Comparison of ENCODE assay signal across 1 cellular context in the genomic region with DNA sequence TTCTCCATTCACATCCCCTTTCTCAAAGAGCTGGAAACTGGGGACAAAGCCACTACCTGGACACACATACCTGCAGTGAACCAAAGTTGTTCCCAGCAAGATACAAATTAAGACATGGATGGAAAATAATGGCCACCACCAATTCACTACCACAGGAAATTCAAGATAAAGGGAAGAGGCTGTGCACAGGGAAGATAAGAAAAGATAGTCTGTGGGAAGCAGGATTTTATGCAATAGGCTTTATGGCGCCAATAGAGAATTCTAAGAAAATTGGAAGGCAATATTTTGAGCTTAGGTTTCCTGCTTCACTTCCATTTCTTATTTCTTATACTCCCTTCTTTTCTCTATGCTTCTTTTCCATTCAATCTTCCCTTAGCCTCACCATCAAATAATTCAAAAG.
TF ChIP-seq lines count a peak whose summit lies in the region.

No MANE protein-coding gene starts in this region.

TF ChIP-seq in K562, 482 proteins besides CTCF, POLR2A, EP300 and RAD21 (continued from another document and continues in another):
- TF ChIP-seq, protein P1, sequence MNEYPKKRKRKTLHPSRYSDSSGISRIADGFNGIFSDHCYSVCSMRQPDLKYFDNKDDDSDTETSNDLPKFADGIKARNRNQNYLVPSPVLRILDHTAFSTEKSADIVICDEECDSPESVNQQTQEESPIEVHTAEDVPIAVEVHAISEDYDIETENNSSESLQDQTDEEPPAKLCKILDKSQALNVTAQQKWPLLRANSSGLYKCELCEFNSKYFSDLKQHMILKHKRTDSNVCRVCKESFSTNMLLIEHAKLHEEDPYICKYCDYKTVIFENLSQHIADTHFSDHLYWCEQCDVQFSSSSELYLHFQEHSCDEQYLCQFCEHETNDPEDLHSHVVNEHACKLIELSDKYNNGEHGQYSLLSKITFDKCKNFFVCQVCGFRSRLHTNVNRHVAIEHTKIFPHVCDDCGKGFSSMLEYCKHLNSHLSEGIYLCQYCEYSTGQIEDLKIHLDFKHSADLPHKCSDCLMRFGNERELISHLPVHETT (CRISPR knock-in tag; conservative IDR thresholded peaks at IDR 0.05 in 1 of 2, IDR thresholded peaks at IDR 0.05 in 1 of 2) = no peak
- TF ChIP-seq CTBP1 (IDR thresholded peaks at IDR 0.05; ENCODE audit: borderline replicate concordance) (peak; percentile 44; the same call in 1 of the 2 replicates), EP400 (IDR thresholded peaks at IDR 0.05) (no peak), HNRNPUL1 (IDR thresholded peaks at IDR 0.05; ENCODE audit: low read length) (no peak), DNMT1 (IDR thresholded peaks at IDR 0.05) (no peak), ZNF239 (CRISPR knock-in tag; IDR thresholded peaks at IDR 0.05) (no peak; the same call in 1 of the 2 replicates), TAL1 (IDR thresholded peaks at IDR 0.05) (peak; percentile 76), ZNF24 (IDR thresholded peaks at IDR 0.05) (no peak), RFX7 (CRISPR knock-in tag; IDR thresholded peaks at IDR 0.05) (no peak), CCAR2 (IDR thresholded peaks at IDR 0.05; ENCODE audit: low read depth, low read length) (no peak), ZSCAN32 (CRISPR knock-in tag; IDR thresholded peaks at IDR 0.05) (no peak), SMARCB1 (IDR thresholded peaks at IDR 0.05; ENCODE audit: insufficient read length, low read depth) (no peak), ZBTB17 (CRISPR knock-in tag; IDR thresholded peaks at IDR 0.05) (no peak), NCOA4 (IDR thresholded peaks at IDR 0.05; ENCODE audit: partially characterized antibody) (no peak), NFRKB (IDR thresholded peaks at IDR 0.05; ENCODE audit: low read depth) (no peak), HMGN3 (IDR thresholded peaks at IDR 0.05; ENCODE audit: borderline replicate concordance, extremely low read depth, insufficient read length, low read depth, low read length) (no peak), RBM34 (IDR thresholded peaks at IDR 0.05; ENCODE audit: borderline replicate concordance, insufficient read depth, low read length) (no peak), SAFB2 (IDR thresholded peaks at IDR 0.05; ENCODE audit: borderline replicate concordance, low read depth, low read length, severe bottlenecking) (no peak), PHTF2 (CRISPR knock-in tag; IDR thresholded peaks at IDR 0.05) (no peak), MAZ (CRISPR knock-in tag; conservative IDR thresholded peaks at IDR 0.05 in 1 of 2, IDR thresholded peaks at IDR 0.05 in 1 of 2) (no peak), CHD1 (IDR thresholded peaks at IDR 0.05; ENCODE audit: low read length) (no peak), KDM1A (IDR thresholded peaks at IDR 0.05) (peak; percentile 31 to 42; a peak in 2 of 4 replicates), ZNF184 (CRISPR knock-in tag; IDR thresholded peaks at IDR 0.05) (no peak), TAF9B (IDR thresholded peaks at IDR 0.05; ENCODE audit: partially characterized antibody) (no peak), ERF (CRISPR knock-in tag; IDR thresholded peaks at IDR 0.05) (no peak), GTF2A2 (tag; IDR thresholded peaks at IDR 0.05) (no peak), MCM7 (IDR thresholded peaks at IDR 0.05) (no peak), IFI16 (CRISPR knock-in tag; IDR thresholded peaks at IDR 0.05) (no peak), ZNF143 (CRISPR knock-in tag; IDR thresholded peaks at IDR 0.05) (no peak), BACH1 (tag; IDR thresholded peaks at IDR 0.05) (no peak), EZH2 (IDR thresholded peaks at IDR 0.05; ENCODE audit: borderline replicate concordance, low read depth, low read length) (no peak), JUND (IDR thresholded peaks at IDR 0.05; ENCODE audit: borderline replicate concordance, low read depth, low read length) (peak; percentile 10; the same call in 1 of the 2 replicates), JUND (tag; IDR thresholded peaks at IDR 0.05; ENCODE audit: borderline replicate concordance, low read depth, low read length) (no peak), TSC22D4 (tag; IDR thresholded peaks at IDR 0.05) (no peak), BMI1 (IDR thresholded peaks at IDR 0.05; ENCODE audit: low read length) (no peak), TEAD2 (tag; IDR thresholded peaks at IDR 0.05) (no peak), CCNT2 (IDR thresholded peaks at IDR 0.05; ENCODE audit: borderline replicate concordance, extremely low read depth, insufficient read length, low read depth, low read length) (peak; percentile 69), ZNF347 (CRISPR knock-in tag; IDR thresholded peaks at IDR 0.05; ENCODE audit: low read depth) (no peak), RCOR1 (IDR thresholded peaks at IDR 0.05; ENCODE audit: borderline replicate concordance in 1 of 2, low read depth in 2 of 2, low read length in 2 of 2) (peak in 1 of 2 experiments; percentile 76; a peak in 2 of 4 replicates), PTBP1 (IDR thresholded peaks at IDR 0.05; ENCODE audit: low read depth, low read length) (no peak), RB1 (IDR thresholded peaks at IDR 0.05; ENCODE audit: low read depth) (no peak), YBX1 (IDR thresholded peaks at IDR 0.05) (no peak), ZNF197 (CRISPR knock-in tag; IDR thresholded peaks at IDR 0.05; ENCODE audit: low read depth) (no peak), BHLHE40 (IDR thresholded peaks at IDR 0.05; ENCODE audit: low read length) (no peak)
- TF ChIP-seq, protein P2, sequence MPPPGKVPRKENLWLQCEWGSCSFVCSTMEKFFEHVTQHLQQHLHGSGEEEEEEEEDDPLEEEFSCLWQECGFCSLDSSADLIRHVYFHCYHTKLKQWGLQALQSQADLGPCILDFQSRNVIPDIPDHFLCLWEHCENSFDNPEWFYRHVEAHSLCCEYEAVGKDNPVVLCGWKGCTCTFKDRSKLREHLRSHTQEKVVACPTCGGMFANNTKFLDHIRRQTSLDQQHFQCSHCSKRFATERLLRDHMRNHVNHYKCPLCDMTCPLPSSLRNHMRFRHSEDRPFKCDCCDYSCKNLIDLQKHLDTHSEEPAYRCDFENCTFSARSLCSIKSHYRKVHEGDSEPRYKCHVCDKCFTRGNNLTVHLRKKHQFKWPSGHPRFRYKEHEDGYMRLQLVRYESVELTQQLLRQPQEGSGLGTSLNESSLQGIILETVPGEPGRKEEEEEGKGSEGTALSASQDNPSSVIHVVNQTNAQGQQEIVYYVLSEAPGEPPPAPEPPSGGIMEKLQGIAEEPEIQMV (tag; conservative IDR thresholded peaks at IDR 0.05; ENCODE audit: low read depth) = no peak
- TF ChIP-seq, protein P3, sequence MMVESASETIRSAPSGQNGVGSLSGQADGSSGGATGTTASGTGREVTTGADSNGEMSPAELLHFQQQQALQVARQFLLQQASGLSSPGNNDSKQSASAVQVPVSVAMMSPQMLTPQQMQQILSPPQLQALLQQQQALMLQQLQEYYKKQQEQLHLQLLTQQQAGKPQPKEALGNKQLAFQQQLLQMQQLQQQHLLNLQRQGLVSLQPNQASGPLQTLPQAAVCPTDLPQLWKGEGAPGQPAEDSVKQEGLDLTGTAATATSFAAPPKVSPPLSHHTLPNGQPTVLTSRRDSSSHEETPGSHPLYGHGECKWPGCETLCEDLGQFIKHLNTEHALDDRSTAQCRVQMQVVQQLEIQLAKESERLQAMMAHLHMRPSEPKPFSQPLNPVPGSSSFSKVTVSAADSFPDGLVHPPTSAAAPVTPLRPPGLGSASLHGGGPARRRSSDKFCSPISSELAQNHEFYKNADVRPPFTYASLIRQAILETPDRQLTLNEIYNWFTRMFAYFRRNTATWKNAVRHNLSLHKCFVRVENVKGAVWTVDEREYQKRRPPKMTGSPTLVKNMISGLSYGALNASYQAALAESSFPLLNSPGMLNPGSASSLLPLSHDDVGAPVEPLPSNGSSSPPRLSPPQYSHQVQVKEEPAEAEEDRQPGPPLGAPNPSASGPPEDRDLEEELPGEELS (CRISPR knock-in tag; IDR thresholded peaks at IDR 0.05; ENCODE audit: borderline replicate concordance) = no peak
- TF ChIP-seq, protein P4, sequence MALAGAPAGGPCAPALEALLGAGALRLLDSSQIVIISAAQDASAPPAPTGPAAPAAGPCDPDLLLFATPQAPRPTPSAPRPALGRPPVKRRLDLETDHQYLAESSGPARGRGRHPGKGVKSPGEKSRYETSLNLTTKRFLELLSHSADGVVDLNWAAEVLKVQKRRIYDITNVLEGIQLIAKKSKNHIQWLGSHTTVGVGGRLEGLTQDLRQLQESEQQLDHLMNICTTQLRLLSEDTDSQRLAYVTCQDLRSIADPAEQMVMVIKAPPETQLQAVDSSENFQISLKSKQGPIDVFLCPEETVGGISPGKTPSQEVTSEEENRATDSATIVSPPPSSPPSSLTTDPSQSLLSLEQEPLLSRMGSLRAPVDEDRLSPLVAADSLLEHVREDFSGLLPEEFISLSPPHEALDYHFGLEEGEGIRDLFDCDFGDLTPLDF (CRISPR knock-in tag; IDR thresholded peaks at IDR 0.05) = no peak
- TF ChIP-seq, protein P5, sequence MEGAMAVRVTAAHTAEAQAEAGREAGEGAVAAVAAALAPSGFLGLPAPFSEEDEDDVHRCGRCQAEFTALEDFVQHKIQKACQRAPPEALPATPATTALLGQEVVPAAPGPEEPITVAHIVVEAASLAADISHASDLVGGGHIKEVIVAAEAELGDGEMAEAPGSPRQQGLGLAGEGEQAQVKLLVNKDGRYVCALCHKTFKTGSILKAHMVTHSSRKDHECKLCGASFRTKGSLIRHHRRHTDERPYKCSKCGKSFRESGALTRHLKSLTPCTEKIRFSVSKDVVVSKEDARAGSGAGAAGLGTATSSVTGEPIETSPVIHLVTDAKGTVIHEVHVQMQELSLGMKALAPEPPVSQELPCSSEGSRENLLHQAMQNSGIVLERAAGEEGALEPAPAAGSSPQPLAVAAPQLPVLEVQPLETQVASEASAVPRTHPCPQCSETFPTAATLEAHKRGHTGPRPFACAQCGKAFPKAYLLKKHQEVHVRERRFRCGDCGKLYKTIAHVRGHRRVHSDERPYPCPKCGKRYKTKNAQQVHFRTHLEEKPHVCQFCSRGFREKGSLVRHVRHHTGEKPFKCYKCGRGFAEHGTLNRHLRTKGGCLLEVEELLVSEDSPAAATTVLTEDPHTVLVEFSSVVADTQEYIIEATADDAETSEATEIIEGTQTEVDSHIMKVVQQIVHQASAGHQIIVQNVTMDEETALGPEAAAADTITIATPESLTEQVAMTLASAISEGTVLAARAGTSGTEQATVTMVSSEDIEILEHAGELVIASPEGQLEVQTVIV (CRISPR knock-in tag; IDR thresholded peaks at IDR 0.05; ENCODE audit: borderline replicate concordance) = no peak
- TF ChIP-seq, protein P6, sequence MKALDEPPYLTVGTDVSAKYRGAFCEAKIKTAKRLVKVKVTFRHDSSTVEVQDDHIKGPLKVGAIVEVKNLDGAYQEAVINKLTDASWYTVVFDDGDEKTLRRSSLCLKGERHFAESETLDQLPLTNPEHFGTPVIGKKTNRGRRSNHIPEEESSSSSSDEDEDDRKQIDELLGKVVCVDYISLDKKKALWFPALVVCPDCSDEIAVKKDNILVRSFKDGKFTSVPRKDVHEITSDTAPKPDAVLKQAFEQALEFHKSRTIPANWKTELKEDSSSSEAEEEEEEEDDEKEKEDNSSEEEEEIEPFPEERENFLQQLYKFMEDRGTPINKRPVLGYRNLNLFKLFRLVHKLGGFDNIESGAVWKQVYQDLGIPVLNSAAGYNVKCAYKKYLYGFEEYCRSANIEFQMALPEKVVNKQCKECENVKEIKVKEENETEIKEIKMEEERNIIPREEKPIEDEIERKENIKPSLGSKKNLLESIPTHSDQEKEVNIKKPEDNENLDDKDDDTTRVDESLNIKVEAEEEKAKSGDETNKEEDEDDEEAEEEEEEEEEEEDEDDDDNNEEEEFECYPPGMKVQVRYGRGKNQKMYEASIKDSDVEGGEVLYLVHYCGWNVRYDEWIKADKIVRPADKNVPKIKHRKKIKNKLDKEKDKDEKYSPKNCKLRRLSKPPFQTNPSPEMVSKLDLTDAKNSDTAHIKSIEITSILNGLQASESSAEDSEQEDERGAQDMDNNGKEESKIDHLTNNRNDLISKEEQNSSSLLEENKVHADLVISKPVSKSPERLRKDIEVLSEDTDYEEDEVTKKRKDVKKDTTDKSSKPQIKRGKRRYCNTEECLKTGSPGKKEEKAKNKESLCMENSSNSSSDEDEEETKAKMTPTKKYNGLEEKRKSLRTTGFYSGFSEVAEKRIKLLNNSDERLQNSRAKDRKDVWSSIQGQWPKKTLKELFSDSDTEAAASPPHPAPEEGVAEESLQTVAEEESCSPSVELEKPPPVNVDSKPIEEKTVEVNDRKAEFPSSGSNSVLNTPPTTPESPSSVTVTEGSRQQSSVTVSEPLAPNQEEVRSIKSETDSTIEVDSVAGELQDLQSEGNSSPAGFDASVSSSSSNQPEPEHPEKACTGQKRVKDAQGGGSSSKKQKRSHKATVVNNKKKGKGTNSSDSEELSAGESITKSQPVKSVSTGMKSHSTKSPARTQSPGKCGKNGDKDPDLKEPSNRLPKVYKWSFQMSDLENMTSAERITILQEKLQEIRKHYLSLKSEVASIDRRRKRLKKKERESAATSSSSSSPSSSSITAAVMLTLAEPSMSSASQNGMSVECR (CRISPR knock-in tag; IDR thresholded peaks at IDR 0.05) = no peak
- TF ChIP-seq, protein P7, sequence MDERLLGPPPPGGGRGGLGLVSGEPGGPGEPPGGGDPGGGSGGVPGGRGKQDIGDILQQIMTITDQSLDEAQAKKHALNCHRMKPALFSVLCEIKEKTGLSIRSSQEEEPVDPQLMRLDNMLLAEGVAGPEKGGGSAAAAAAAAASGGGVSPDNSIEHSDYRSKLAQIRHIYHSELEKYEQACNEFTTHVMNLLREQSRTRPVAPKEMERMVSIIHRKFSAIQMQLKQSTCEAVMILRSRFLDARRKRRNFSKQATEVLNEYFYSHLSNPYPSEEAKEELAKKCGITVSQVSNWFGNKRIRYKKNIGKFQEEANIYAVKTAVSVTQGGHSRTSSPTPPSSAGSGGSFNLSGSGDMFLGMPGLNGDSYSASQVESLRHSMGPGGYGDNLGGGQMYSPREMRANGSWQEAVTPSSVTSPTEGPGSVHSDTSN (CRISPR knock-in tag; IDR thresholded peaks at IDR 0.05; ENCODE audit: low read depth) = no peak
- TF ChIP-seq, protein P7 (tag; conservative IDR thresholded peaks at IDR 0.05; ENCODE audit: low read depth) = no peak
- TF ChIP-seq, protein P8, sequence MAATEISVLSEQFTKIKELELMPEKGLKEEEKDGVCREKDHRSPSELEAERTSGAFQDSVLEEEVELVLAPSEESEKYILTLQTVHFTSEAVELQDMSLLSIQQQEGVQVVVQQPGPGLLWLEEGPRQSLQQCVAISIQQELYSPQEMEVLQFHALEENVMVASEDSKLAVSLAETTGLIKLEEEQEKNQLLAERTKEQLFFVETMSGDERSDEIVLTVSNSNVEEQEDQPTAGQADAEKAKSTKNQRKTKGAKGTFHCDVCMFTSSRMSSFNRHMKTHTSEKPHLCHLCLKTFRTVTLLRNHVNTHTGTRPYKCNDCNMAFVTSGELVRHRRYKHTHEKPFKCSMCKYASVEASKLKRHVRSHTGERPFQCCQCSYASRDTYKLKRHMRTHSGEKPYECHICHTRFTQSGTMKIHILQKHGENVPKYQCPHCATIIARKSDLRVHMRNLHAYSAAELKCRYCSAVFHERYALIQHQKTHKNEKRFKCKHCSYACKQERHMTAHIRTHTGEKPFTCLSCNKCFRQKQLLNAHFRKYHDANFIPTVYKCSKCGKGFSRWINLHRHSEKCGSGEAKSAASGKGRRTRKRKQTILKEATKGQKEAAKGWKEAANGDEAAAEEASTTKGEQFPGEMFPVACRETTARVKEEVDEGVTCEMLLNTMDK (IDR thresholded peaks at IDR 0.05; ENCODE audit: borderline replicate concordance, insufficient read depth, low read depth, low read length, poor library complexity, severe bottlenecking) = no peak
